8 cellular contexts compared by ENCODE assay signal in genomic region chr4:77385124-77385969, GRCh38.
A peak's percentile ranks its signal among the peaks of the same experiment; 100 is the strongest.
DNase-seq lines count a peak whose midpoint lies in the region; ATAC-seq and TF ChIP-seq lines count a peak whose summit lies in the region.

No MANE protein-coding gene starts in this region.

- H3K4me3 ChIP-seq in HEK293 (ENCODE audit: low read depth, low read length) = no peak overlapping the region

- H3K36me3 ChIP-seq in HEK293 (ENCODE audit: control insufficient read depth in 2 of 2, insufficient read depth in 1 of 2, low read length in 2 of 2) = no peaks in the 10 kb centered on the region

- no peak overlapping the region for H3K4me3 Mint-ChIP-seq in activated B cell treated with CpG ODN at 0.5 μM for 24 hours

- TF ChIP-seq CTCF in HEK293 (tag by site-specific recombination; IDR thresholded peaks at IDR 0.05) (peak; percentile 58), activated B cell treated with CpG ODN at 0.5 μM for 24 hours (IDR thresholded peaks at IDR 0.05) (no peak)

- peak; percentile 41 for DNase-seq in GM04504 (ENCODE audit: low read depth)
- DNase-seq in NCI-H1694 (lab: John Stamatoyannopoulos, UW) = peak; percentile 6
- DNase-seq in activated B cell treated with CpG ODN at 0.5 μM for 24 hours = peak; percentile 36
- DNase-seq in caudate nucleus (lab: John Stamatoyannopoulos, UW) = peak in 52 of 61 donors; percentile 1 to 82 (median 31)
- DNase-seq in kidney glomerular epithelial cell (lab: John Stamatoyannopoulos, UW) = peak; percentile 55
- DNase-seq in stimulated activated CD4-positive, alpha-beta T cell treated with anti-CD3 and anti-CD28 coated beads, Interleukin-2, amount 100 ng/mL, for 4 hours (ENCODE audit: low read depth) = peak; percentile 16

- no peak overlapping the region for H3K27ac Mint-ChIP-seq in activated B cell treated with CpG ODN at 0.5 μM for 24 hours

- POLR2A ChIA-PET in HEK293 (lab: Yijun Ruan, JAX) = no interaction called here
- POLR2A ChIA-PET in activated B cell treated with CpG ODN at 0.5 μM for 24 hours (lab: Charles Lee) = no interaction called here

- H3K27ac ChIP-seq in HEK293 (ENCODE audit: extremely low read depth, low read depth, low read length) (no peak overlapping the region), caudate nucleus (ENCODE audit: low read depth, low read length) (no peak overlapping the region)

- no peaks in the 10 kb centered on the region for H3K4me1 Mint-ChIP-seq in activated B cell treated with CpG ODN at 0.5 μM for 24 hours

- H3K36me3 Mint-ChIP-seq in activated B cell treated with CpG ODN at 0.5 μM for 24 hours (ENCODE audit: low read depth) = no peaks in the 10 kb centered on the region

- no peaks in the 10 kb centered on the region for H3K27me3 Mint-ChIP-seq in activated B cell treated with CpG ODN at 0.5 μM for 24 hours

- intact Hi-C loops in activated B cell treated with CpG ODN at 0.5 μM for 24 hours (cut with micrococcal nuclease) = loop anchor here (1.0 kb wide), 3 partner anchors 48 to 233 kb away; no protein-coding TSS in a partner anchor

- H3K4me1 ChIP-seq in HEK293 (ENCODE audit: control insufficient read depth, insufficient read depth, low read length) = no peaks in the 10 kb centered on the region

- H3K9me3 Mint-ChIP-seq in activated B cell treated with CpG ODN at 0.5 μM for 24 hours = no peaks in the 10 kb centered on the region

- CTCF ChIA-PET in HEK293 (lab: Yijun Ruan, JAX) (interaction anchor here (0.6 to 5.2 kb wide), 27 partner anchors 10 to 320 kb away, joined by 3 to 63 read pairs (median 4); no protein-coding TSS in a partner anchor), activated B cell treated with CpG ODN at 0.5 μM for 24 hours (lab: Charles Lee) (interaction anchor here (0.6 to 6.4 kb wide), 10 partner anchors 33 to 234 kb away, joined by 3 to 86 read pairs (median 3); partner anchors contain the start of gene CXCL13)

- ATAC-seq in activated B cell treated with CpG ODN at 0.5 μM for 24 hours (ENCODE audit: low read depth) (peak; percentile 47), HG03095 (IDR thresholded peaks at IDR 0.05; ENCODE audit: unreplicated experiment) (no peak)

- no peaks in the 10 kb centered on the region for H3K9me3 ChIP-seq in HEK293 (ENCODE audit: control insufficient read depth, insufficient read depth, low read depth, low read length)

TF ChIP-seq in HEK293, 187 proteins besides CTCF, POLR2A, EP300 and RAD21:
- TF ChIP-seq SETDB1 (IDR thresholded peaks at IDR 0.05; ENCODE audit: insufficient read length, low read length) (no peak), ZNF768 (tag by site-specific recombination; IDR thresholded peaks at IDR 0.05) (no peak), IKZF3 (tag by site-specific recombination; IDR thresholded peaks at IDR 0.05) (0 out of 2 replicates have a peak, but pooled peaks have one; percentile 26), ZNF654 (tag by site-specific recombination; IDR thresholded peaks at IDR 0.05; ENCODE audit: low read depth) (peak; percentile 83), ZBTB17 (tag by site-specific recombination; IDR thresholded peaks at IDR 0.05) (0 out of 2 replicates have a peak, but pooled peaks have one; percentile 15), ZNF175 (tag by site-specific recombination; IDR thresholded peaks at IDR 0.05) (no peak)
